In genomic region chr6:42762950-42763349, GRCh38 we compare ENCODE assay signal across 32 cellular contexts. TPM values are rescaled to one million over a fixed set of nuclear protein-coding genes. Genes with fewer than 3 reads are reported as not detected.
"Had no signal": no experiment of that assay in that cellular context is flagged by ENCODE, and none has a peak within 500 bp of the region (broad histone marks: within the 10 kb centered on the region; RNA-seq: fewer than 3 reads in every experiment).

No MANE protein-coding gene starts in this region.

- H3K4me3 Mint-ChIP-seq: activated B cell treated with CpG ODN at 0.5 μM for 24 hours; activated CD4-positive, alpha-beta memory T cell treated with anti-CD3 and anti-CD28 coated beads for 36 hours; activated CD4-positive, alpha-beta T cell treated with anti-CD3 and anti-CD28 coated beads, Interleukin-2, amount 10 ng/mL, durations not matched to agents 24 days and 14 days; activated naive CD4-positive, alpha-beta T cell treated with anti-CD3 and anti-CD28 coated beads for 36 hours; activated naive CD8-positive, alpha-beta T cell treated with anti-CD3 and anti-CD28 coated beads, Interleukin-2, amount 10 ng/mL, durations not matched to agents 7 days and 5 days; activated T-helper 17 cell treated with anti-CD3 and anti-CD28 coated beads, Interleukin-2, amount 50 U/mL, for 72 hours had no signal

- H3K4me3 ChIP-seq: adrenal gland, breast epithelium, SJCRH30 had no signal

- H3K36me3 ChIP-seq: adrenal gland, breast epithelium, SJCRH30 had no signal

- H3K9me3 Mint-ChIP-seq: activated B cell treated with CpG ODN at 0.5 μM for 24 hours; activated CD4-positive, alpha-beta memory T cell treated with anti-CD3 and anti-CD28 coated beads for 36 hours; activated CD4-positive, alpha-beta T cell treated with anti-CD3 and anti-CD28 coated beads, Interleukin-2, amount 10 ng/mL, durations not matched to agents 24 days and 14 days; activated naive CD4-positive, alpha-beta T cell treated with anti-CD3 and anti-CD28 coated beads for 36 hours; activated naive CD8-positive, alpha-beta T cell treated with anti-CD3 and anti-CD28 coated beads, Interleukin-2, amount 10 ng/mL, durations not matched to agents 7 days and 5 days; activated T-helper 17 cell treated with anti-CD3 and anti-CD28 coated beads, Interleukin-2, amount 50 U/mL, for 72 hours had no signal

- H3K27me3 Mint-ChIP-seq: activated B cell treated with CpG ODN at 0.5 μM for 24 hours; activated CD4-positive, alpha-beta memory T cell treated with anti-CD3 and anti-CD28 coated beads for 36 hours; activated CD4-positive, alpha-beta T cell treated with anti-CD3 and anti-CD28 coated beads, Interleukin-2, amount 10 ng/mL, durations not matched to agents 24 days and 14 days; activated naive CD8-positive, alpha-beta T cell treated with anti-CD3 and anti-CD28 coated beads, Interleukin-2, amount 10 ng/mL, durations not matched to agents 7 days and 5 days; activated T-helper 17 cell treated with anti-CD3 and anti-CD28 coated beads, Interleukin-2, amount 50 U/mL, for 72 hours had no signal

- H3K4me1 ChIP-seq: breast epithelium, SJCRH30 had no signal

- DNase-seq: activated B cell treated with CpG ODN at 0.5 μM for 24 hours; activated CD4-positive, alpha-beta memory T cell treated with anti-CD3 and anti-CD28 coated beads for 36 hours; activated CD4-positive, alpha-beta T cell treated with anti-CD3 and anti-CD28 coated beads for 1 hour; activated CD4-positive, alpha-beta T cell treated with anti-CD3 and anti-CD28 coated beads, Interleukin-2, amount 10 ng/mL, durations not matched to agents 24 days and 14 days; activated gamma-delta T cell; activated naive CD4-positive, alpha-beta T cell treated with anti-CD3 and anti-CD28 coated beads for 36 hours; activated naive CD8-positive, alpha-beta T cell treated with anti-CD3 and anti-CD28 coated beads, Interleukin-2, amount 10 ng/mL, durations not matched to agents 7 days and 5 days; activated T-cell treated with anti-CD3 and anti-CD28 coated beads for 4 hours; activated T-cell treated with anti-CD3 and anti-CD28 coated beads, Interleukin-2, amount 50 U/mL, for 48 hours; adrenal gland; anterior cingulate cortex; caudate nucleus; NCI-H1092; NCI-H1417; NCI-H1930; NCI-H2171 treated with DMSO at 0.1 percent for 48 hours; NCI-H226; NCI-H526; NCI-H774; NK-92 treated with Interleukin-12 subunit alpha and Interleukin-12 subunit beta, amount 100 ng/mL, for 24 hours; OCI-M1; Right ventricle myocardium superior; SJCRH30; SK-N-SH; T-helper 1 cell had no signal

- H3K27me3 ChIP-seq: adrenal gland, breast epithelium, SJCRH30 had no signal

- H3K9ac ChIP-seq: KMS-11, SK-N-SH had no signal

- H3K27ac ChIP-seq: breast epithelium, KMS-11, RWPE1, SJCRH30 had no signal

- H3K27ac Mint-ChIP-seq: activated B cell treated with CpG ODN at 0.5 μM for 24 hours; activated CD4-positive, alpha-beta memory T cell treated with anti-CD3 and anti-CD28 coated beads for 36 hours; activated CD4-positive, alpha-beta T cell treated with anti-CD3 and anti-CD28 coated beads, Interleukin-2, amount 10 ng/mL, durations not matched to agents 24 days and 14 days; activated naive CD4-positive, alpha-beta T cell treated with anti-CD3 and anti-CD28 coated beads for 36 hours; activated naive CD8-positive, alpha-beta T cell treated with anti-CD3 and anti-CD28 coated beads, Interleukin-2, amount 10 ng/mL, durations not matched to agents 7 days and 5 days; activated T-helper 17 cell treated with anti-CD3 and anti-CD28 coated beads, Interleukin-2, amount 50 U/mL, for 72 hours had no signal

- H3K9me3 ChIP-seq: adrenal gland, breast epithelium, SJCRH30, SK-N-SH had no signal

RNA-seq across cellular contexts. Expression of gene PRPH2, which starts 40.6 kb away (rescaled TPM):
- total RNA-seq: activated B cell treated with CpG ODN at 0.5 μM for 24 hours; activated CD4-positive, alpha-beta memory T cell treated with anti-CD3 and anti-CD28 coated beads for 36 hours; activated CD4-positive, alpha-beta T cell treated with anti-CD3 and anti-CD28 coated beads, Interleukin-2, amount 10 ng/mL, durations not matched to agents 24 days and 14 days; activated naive CD4-positive, alpha-beta T cell treated with anti-CD3 and anti-CD28 coated beads for 36 hours; activated T-helper 17 cell treated with anti-CD3 and anti-CD28 coated beads, Interleukin-2, amount 50 U/mL, for 72 hours; chondrocyte; MCF 10A; NCI-H460 had no signal
- polyA plus RNA-seq: SK-N-SH had no signal
